In genomic region chr16:1929578-1930337, GRCh38 we compare ENCODE assay signal across 1 cellular context.
TF ChIP-seq lines count a peak whose summit lies in the region.

No MANE protein-coding gene starts in this region.

TF ChIP-seq in K562, 482 proteins besides CTCF, POLR2A, EP300 and RAD21 (continued from another document and continues in another):
- TF ChIP-seq, protein P1, sequence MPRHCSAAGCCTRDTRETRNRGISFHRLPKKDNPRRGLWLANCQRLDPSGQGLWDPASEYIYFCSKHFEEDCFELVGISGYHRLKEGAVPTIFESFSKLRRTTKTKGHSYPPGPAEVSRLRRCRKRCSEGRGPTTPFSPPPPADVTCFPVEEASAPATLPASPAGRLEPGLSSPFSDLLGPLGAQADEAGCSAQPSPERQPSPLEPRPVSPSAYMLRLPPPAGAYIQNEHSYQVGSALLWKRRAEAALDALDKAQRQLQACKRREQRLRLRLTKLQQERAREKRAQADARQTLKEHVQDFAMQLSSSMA (CRISPR knock-in tag; IDR thresholded peaks at IDR 0.05) = no peak
- TF ChIP-seq BRF1 (IDR thresholded peaks at IDR 0.05; ENCODE audit: borderline replicate concordance, extremely low read depth, insufficient read length) (no peak), YBX1 (IDR thresholded peaks at IDR 0.05) (no peak), HBP1 (CRISPR knock-in tag; IDR thresholded peaks at IDR 0.05) (no peak), MBD1 (CRISPR knock-in tag; IDR thresholded peaks at IDR 0.05) (no peak), SMC3 (conservative IDR thresholded peaks at IDR 0.05; ENCODE audit: insufficient read depth, low read depth, low read length) (peak; percentile 95), TAF7 (tag; IDR thresholded peaks at IDR 0.05) (no peak), PRMT5 (CRISPR knock-in tag; IDR thresholded peaks at IDR 0.05) (no peak), HLTF (IDR thresholded peaks at IDR 0.05) (no peak), SREBF2 (CRISPR knock-in tag; IDR thresholded peaks at IDR 0.05) (no peak), ZBTB5 (IDR thresholded peaks at IDR 0.05) (no peak), ZBED1 (IDR thresholded peaks at IDR 0.05) (no peak), NR2C1 (IDR thresholded peaks at IDR 0.05) (no peak), NR2C1 (tag; IDR thresholded peaks at IDR 0.05) (no peak), HNRNPUL1 (IDR thresholded peaks at IDR 0.05; ENCODE audit: low read length) (no peak), HSF4 (CRISPR knock-in tag; IDR thresholded peaks at IDR 0.05; ENCODE audit: borderline replicate concordance) (no peak), EHMT2 (IDR thresholded peaks at IDR 0.05) (no peak), TOE1 (IDR thresholded peaks at IDR 0.05; ENCODE audit: borderline replicate concordance) (no peak), TOE1 (CRISPR knock-in tag; IDR thresholded peaks at IDR 0.05; ENCODE audit: borderline replicate concordance, low read depth) (no peak), NUFIP1 (IDR thresholded peaks at IDR 0.05; ENCODE audit: partially characterized antibody) (no peak), RBM39 (optimal IDR thresholded peaks at IDR 0.05; ENCODE audit: low read depth, low read length) (no peak), YY1 (IDR thresholded peaks at IDR 0.05; ENCODE audit: borderline replicate concordance in 1 of 3, control insufficient read depth in 1 of 3, extremely low read depth in 1 of 3, insufficient read depth in 3 of 3, insufficient read length in 1 of 3, insufficient replicate concordance in 2 of 3, low read depth in 1 of 3, low read length in 2 of 3) (peak in 2 of 3 experiments; percentile 48 to 51), CEBPG (CRISPR knock-in tag; IDR thresholded peaks at IDR 0.05) (peak; percentile 54; the same call in 1 of the 2 replicates), CEBPG (tag; conservative IDR thresholded peaks at IDR 0.05 in 1 of 2, IDR thresholded peaks at IDR 0.05 in 1 of 2) (no peak), FOS (IDR thresholded peaks at IDR 0.05; ENCODE audit: extremely low read depth, insufficient read length) (no peak), NFYB (IDR thresholded peaks at IDR 0.05; ENCODE audit: extremely low read depth, insufficient read length) (no peak), U2AF1 (optimal IDR thresholded peaks at IDR 0.05; ENCODE audit: low read depth, low read length) (no peak), GATAD2B (IDR thresholded peaks at IDR 0.05; ENCODE audit: borderline replicate concordance) (no peak; the same call in 1 of the 2 replicates)
- TF ChIP-seq, protein P2, sequence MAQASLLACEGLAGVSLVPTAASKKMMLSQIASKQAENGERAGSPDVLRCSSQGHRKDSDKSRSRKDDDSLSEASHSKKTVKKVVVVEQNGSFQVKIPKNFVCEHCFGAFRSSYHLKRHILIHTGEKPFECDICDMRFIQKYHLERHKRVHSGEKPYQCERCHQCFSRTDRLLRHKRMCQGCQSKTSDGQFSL (CRISPR knock-in tag; IDR thresholded peaks at IDR 0.05) = no peak; the same call in 1 of the 2 replicates
- TF ChIP-seq, protein P2 (tag; IDR thresholded peaks at IDR 0.05) = 0 out of 4 replicates have a peak, but pooled peaks of 1 of the 2 experiments have one; percentile 27
- TF ChIP-seq, protein P3, sequence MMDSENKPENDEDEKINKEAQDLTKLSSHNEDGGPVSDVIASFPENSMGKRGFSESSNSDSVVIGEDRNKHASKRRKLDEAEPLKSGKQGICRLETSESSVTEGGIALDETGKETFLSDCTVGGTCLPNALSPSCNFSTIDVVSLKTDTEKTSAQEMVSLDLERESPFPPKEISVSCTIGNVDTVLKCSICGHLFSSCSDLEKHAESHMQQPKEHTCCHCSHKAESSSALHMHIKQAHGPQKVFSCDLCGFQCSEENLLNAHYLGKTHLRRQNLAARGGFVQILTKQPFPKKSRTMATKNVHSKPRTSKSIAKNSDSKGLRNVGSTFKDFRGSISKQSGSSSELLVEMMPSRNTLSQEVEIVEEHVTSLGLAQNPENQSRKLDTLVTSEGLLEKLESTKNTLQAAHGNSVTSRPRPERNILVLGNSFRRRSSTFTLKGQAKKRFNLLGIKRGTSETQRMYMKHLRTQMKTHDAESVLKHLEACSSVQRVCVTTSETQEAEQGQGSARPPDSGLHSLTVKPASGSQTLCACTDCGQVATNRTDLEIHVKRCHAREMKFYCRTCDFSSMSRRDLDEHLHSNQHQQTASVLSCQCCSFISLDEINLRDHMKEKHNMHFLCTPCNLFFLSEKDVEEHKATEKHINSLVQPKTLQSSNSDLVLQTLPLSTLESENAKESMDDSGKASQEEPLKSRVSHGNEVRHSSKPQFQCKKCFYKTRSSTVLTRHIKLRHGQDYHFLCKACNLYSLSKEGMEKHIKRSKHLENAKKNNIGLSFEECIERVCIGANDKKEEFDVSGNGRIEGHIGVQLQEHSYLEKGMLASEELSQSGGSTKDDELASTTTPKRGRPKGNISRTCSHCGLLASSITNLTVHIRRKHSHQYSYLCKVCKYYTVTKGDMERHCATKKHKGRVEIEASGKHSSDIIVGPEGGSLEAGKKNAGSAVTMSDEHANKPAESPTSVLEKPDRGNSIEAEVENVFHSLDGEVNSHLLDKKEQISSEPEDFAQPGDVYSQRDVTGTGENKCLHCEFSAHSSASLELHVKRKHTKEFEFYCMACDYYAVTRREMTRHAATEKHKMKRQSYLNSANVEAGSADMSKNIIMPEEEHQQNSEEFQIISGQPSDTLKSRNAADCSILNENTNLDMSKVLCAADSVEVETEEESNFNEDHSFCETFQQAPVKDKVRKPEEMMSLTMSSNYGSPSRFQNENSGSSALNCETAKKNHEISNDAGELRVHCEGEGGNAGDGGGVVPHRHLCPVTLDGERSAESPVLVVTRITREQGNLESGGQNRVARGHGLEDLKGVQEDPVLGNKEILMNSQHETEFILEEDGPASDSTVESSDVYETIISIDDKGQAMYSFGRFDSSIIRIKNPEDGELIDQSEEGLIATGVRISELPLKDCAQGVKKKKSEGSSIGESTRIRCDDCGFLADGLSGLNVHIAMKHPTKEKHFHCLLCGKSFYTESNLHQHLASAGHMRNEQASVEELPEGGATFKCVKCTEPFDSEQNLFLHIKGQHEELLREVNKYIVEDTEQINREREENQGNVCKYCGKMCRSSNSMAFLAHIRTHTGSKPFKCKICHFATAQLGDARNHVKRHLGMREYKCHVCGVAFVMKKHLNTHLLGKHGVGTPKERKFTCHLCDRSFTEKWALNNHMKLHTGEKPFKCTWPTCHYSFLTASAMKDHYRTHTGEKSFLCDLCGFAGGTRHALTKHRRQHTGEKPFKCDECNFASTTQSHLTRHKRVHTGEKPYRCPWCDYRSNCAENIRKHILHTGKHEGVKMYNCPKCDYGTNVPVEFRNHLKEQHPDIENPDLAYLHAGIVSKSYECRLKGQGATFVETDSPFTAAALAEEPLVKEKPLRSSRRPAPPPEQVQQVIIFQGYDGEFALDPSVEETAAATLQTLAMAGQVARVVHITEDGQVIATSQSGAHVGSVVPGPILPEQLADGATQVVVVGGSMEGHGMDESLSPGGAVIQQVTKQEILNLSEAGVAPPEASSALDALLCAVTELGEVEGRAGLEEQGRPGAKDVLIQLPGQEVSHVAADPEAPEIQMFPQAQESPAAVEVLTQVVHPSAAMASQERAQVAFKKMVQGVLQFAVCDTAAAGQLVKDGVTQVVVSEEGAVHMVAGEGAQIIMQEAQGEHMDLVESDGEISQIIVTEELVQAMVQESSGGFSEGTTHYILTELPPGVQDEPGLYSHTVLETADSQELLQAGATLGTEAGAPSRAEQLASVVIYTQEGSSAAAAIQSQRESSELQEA (IDR thresholded peaks at IDR 0.05; ENCODE audit: low read depth) = no peak
- TF ChIP-seq, protein P4, sequence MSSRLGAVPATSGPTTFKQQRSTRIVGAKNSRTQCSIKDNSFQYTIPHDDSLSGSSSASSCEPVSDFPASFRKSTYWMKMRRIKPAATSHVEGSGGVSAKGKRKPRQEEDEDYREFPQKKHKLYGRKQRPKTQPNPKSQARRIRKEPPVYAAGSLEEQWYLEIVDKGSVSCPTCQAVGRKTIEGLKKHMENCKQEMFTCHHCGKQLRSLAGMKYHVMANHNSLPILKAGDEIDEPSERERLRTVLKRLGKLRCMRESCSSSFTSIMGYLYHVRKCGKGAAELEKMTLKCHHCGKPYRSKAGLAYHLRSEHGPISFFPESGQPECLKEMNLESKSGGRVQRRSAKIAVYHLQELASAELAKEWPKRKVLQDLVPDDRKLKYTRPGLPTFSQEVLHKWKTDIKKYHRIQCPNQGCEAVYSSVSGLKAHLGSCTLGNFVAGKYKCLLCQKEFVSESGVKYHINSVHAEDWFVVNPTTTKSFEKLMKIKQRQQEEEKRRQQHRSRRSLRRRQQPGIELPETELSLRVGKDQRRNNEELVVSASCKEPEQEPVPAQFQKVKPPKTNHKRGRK (tag; IDR thresholded peaks at IDR 0.05) = no peak
- TF ChIP-seq, protein P5, sequence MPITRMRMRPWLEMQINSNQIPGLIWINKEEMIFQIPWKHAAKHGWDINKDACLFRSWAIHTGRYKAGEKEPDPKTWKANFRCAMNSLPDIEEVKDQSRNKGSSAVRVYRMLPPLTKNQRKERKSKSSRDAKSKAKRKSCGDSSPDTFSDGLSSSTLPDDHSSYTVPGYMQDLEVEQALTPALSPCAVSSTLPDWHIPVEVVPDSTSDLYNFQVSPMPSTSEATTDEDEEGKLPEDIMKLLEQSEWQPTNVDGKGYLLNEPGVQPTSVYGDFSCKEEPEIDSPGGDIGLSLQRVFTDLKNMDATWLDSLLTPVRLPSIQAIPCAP (CRISPR knock-in tag; IDR thresholded peaks at IDR 0.05; ENCODE audit: borderline replicate concordance) = no peak
- TF ChIP-seq, protein P6, sequence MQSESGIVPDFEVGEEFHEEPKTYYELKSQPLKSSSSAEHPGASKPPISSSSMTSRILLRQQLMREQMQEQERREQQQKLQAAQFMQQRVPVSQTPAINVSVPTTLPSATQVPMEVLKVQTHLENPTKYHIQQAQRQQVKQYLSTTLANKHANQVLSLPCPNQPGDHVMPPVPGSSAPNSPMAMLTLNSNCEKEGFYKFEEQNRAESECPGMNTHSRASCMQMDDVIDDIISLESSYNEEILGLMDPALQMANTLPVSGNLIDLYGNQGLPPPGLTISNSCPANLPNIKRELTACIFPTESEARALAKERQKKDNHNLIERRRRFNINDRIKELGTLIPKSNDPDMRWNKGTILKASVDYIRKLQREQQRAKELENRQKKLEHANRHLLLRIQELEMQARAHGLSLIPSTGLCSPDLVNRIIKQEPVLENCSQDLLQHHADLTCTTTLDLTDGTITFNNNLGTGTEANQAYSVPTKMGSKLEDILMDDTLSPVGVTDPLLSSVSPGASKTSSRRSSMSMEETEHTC (IDR thresholded peaks at IDR 0.05) = 0 out of 2 replicates have a peak, but pooled peaks have one; percentile 15
- TF ChIP-seq, protein P7, sequence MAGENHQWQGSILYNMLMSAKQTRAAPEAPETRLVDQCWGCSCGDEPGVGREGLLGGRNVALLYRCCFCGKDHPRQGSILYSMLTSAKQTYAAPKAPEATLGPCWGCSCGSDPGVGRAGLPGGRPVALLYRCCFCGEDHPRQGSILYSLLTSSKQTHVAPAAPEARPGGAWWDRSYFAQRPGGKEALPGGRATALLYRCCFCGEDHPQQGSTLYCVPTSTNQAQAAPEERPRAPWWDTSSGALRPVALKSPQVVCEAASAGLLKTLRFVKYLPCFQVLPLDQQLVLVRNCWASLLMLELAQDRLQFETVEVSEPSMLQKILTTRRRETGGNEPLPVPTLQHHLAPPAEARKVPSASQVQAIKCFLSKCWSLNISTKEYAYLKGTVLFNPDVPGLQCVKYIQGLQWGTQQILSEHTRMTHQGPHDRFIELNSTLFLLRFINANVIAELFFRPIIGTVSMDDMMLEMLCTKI (IDR thresholded peaks at IDR 0.05; ENCODE audit: partially characterized antibody) = no peak
- TF ChIP-seq, protein P8, sequence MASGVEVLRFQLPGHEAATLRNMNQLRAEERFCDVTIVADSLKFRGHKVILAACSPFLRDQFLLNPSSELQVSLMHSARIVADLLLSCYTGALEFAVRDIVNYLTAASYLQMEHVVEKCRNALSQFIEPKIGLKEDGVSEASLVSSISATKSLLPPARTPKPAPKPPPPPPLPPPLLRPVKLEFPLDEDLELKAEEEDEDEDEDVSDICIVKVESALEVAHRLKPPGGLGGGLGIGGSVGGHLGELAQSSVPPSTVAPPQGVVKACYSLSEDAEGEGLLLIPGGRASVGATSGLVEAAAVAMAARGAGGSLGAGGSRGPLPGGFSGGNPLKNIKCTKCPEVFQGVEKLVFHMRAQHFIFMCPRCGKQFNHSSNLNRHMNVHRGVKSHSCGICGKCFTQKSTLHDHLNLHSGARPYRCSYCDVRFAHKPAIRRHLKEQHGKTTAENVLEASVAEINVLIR (CRISPR knock-in tag; IDR thresholded peaks at IDR 0.05) = no peak
